ENCODE assay signal across 25 cellular contexts in the genomic region with DNA sequence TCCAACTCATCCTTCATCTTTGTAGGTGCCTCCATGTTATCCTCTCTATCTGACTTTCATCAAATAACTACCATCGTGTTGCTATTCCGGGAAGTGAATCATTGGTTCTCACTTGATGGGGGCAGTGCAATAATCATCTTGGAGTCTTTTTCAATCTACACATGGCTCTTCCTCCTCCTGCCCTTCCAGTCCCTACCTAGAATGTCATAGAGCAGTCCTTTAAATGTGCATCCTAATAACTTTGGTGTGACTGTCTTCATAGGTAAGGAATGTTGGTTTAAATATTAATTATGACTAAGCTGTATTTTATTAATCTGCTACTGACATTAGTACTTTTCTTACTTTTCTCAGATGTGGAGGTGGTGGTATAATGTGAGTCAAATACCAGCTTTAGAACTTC.
"Had no signal": no experiment of that assay in that cellular context is flagged by ENCODE, and none has a peak within 500 bp of the region (broad histone marks: within the 10 kb centered on the region; RNA-seq: fewer than 3 reads in every experiment).

No MANE protein-coding gene starts in this region.

- DNase-seq: dermis blood vessel endothelial cell; effector memory CD4-positive, alpha-beta T cell; esophagus squamous epithelium; foreskin melanocyte; head of caudate nucleus; midbrain; naive thymus-derived CD4-positive, alpha-beta T cell; nephron progenitor cell; nucleus accumbens; ovary; posterior cingulate gyrus; psoas muscle; right lobe of liver; small intestine; stimulated activated CD4-positive, alpha-beta T cell treated with anti-CD3 and anti-CD28 coated beads, Interleukin-15, amount 100 ng/mL, for 24 hours; stimulated activated CD4-positive, alpha-beta T cell treated with anti-CD3 and anti-CD28 coated beads, Interleukin-2, amount 100 ng/mL, for 48 hours; stimulated activated naive B cell treated with anti-CD40 and anti-IgM and Interleukin-4, amounts not matched to agents 10 μg/mL and 1 μg/mL and 100 μg/mL, for 72 hours; upper lobe of right lung; uterus had no signal

- H3K27ac ChIP-seq: coronary artery, esophagus squamous epithelium, ovary, psoas muscle, right lobe of liver, thoracic aorta, tibial nerve, upper lobe of right lung, uterus had no signal

- H3K27me3 Mint-ChIP-seq: memory B cell; stimulated activated naive B cell treated with anti-CD40 and anti-IgM and Interleukin-4, amounts not matched to agents 10 μg/mL and 1 μg/mL and 100 μg/mL, for 72 hours had no signal

- H3K4me1 ChIP-seq: esophagus squamous epithelium, psoas muscle, right lobe of liver, upper lobe of right lung, uterus had no signal

- H3K9me3 Mint-ChIP-seq: nephron progenitor cell had no signal

- H3K36me3 Mint-ChIP-seq: naive thymus-derived CD4-positive, alpha-beta T cell had no signal

- H3K9me3 ChIP-seq: esophagus squamous epithelium, ovary, psoas muscle, right lobe of liver, thoracic aorta, upper lobe of right lung, uterus had no signal

- H3K36me3 ChIP-seq: esophagus squamous epithelium, ovary, right lobe of liver, thoracic aorta, tibial nerve, upper lobe of right lung, uterus had no signal

- H3K4me3 ChIP-seq: coronary artery, esophagus squamous epithelium, lung, ovary, psoas muscle, right lobe of liver, thoracic aorta, tibial nerve, upper lobe of right lung, uterus had no signal

- H3K27ac Mint-ChIP-seq: memory B cell; naive thymus-derived CD4-positive, alpha-beta T cell; nephron progenitor cell; stimulated activated naive CD8-positive, alpha-beta T cell treated with anti-CD3 and anti-CD28 coated beads, Interleukin-15, Interleukin-2, amounts not matched to agents 100 ng/mL and 50 ng/mL, for 24 hours had no signal

- H3K4me1 Mint-ChIP-seq: naive thymus-derived CD4-positive, alpha-beta T cell; nephron progenitor cell had no signal

- H3K27me3 ChIP-seq: esophagus squamous epithelium, ovary, right lobe of liver, tibial nerve, upper lobe of right lung, uterus had no signal

- H3K4me3 Mint-ChIP-seq: memory B cell; naive thymus-derived CD4-positive, alpha-beta T cell; nephron progenitor cell; stimulated activated naive B cell treated with anti-CD40 and anti-IgM and Interleukin-4, amounts not matched to agents 10 μg/mL and 1 μg/mL and 100 μg/mL, for 72 hours; stimulated activated naive CD8-positive, alpha-beta T cell treated with anti-CD3 and anti-CD28 coated beads, Interleukin-15, Interleukin-2, amounts not matched to agents 100 ng/mL and 50 ng/mL, for 24 hours had no signal
